In genomic region chr6:25035451-25036435, GRCh38 we compare ENCODE assay signal across 9 cellular contexts.
A peak's percentile ranks its signal among the peaks of the same experiment; 100 is the strongest.
DNase-seq lines count a peak whose midpoint lies in the region; ATAC-seq and TF ChIP-seq lines count a peak whose summit lies in the region.
"Had no signal": no experiment of that assay in that cellular context is flagged by ENCODE, and none has a peak within 500 bp of the region (broad histone marks: within the 10 kb centered on the region; RNA-seq: fewer than 3 reads in every experiment).

No MANE protein-coding gene starts in this region.

- no peaks in the 10 kb centered on the region for H3K9me3 ChIP-seq in neural progenitor cell (ENCODE audit: low read depth)
- H3K9me3 ChIP-seq: heart left ventricle had no signal

- no peaks in the 10 kb centered on the region for H3K9me3 Mint-ChIP-seq in activated naive CD4-positive, alpha-beta T cell treated with anti-CD3 and anti-CD28 coated beads, Interleukin-2, amount 50 U/mL, for 24 hours
- no peaks in the 10 kb centered on the region for H3K9me3 Mint-ChIP-seq in neural progenitor cell
- no peaks in the 10 kb centered on the region for H3K9me3 Mint-ChIP-seq in chondrocyte (ENCODE audit: low read depth)

- no peak overlapping the region for H3K9ac ChIP-seq in neural progenitor cell

- TF ChIP-seq CTCF in GM12864 (IDR thresholded peaks at IDR 0.05; ENCODE audit: low read depth, low read length, missing control alignments) (no peak), neural progenitor cell (IDR thresholded peaks at IDR 0.05) (no peak), chondrocyte (IDR thresholded peaks at IDR 0.05) (no peak)

- H2AFZ ChIP-seq in neural progenitor cell (replicated peaks) = peak overlapping the region; percentile 26

- H3K36me3 ChIP-seq in neural progenitor cell = no peaks in the 10 kb centered on the region
- H3K36me3 ChIP-seq: heart left ventricle had no signal

- H3K4me2 ChIP-seq in neural progenitor cell = no peak overlapping the region

- H3K4me1 Mint-ChIP-seq in activated naive CD4-positive, alpha-beta T cell treated with anti-CD3 and anti-CD28 coated beads, Interleukin-2, amount 50 U/mL, for 24 hours = peaks cover 62% of the 10 kb centered on the region
- H3K4me1 Mint-ChIP-seq in neural progenitor cell (peaks cover 19% of the 10 kb centered on the region), chondrocyte (ENCODE audit: low read depth) (peaks cover 8% of the 10 kb centered on the region)

- DNase-seq in GM12864 (ENCODE audit: low read depth) = no peak
- no peak for DNase-seq in neural progenitor cell (ENCODE audit: low spot score)
- no peak for DNase-seq in GOT3 (lab: John Stamatoyannopoulos, UW)
- no peak for DNase-seq in chondrocyte (ENCODE audit: low spot score)
- DNase-seq: heart left ventricle had no signal

- H3K4me1 ChIP-seq in neural progenitor cell = peaks cover 8% of the 10 kb centered on the region

- no peaks in the 10 kb centered on the region for H3K36me3 Mint-ChIP-seq in activated naive CD4-positive, alpha-beta T cell treated with anti-CD3 and anti-CD28 coated beads, Interleukin-2, amount 50 U/mL, for 24 hours
- H3K36me3 Mint-ChIP-seq in neural progenitor cell (no peaks in the 10 kb centered on the region), chondrocyte (ENCODE audit: low read depth) (no peaks in the 10 kb centered on the region)

- H3K4me3 Mint-ChIP-seq in activated naive CD4-positive, alpha-beta T cell treated with anti-CD3 and anti-CD28 coated beads, Interleukin-2, amount 50 U/mL, for 24 hours = peak overlapping the region; percentile 89
- no peak overlapping the region for H3K4me3 Mint-ChIP-seq in neural progenitor cell
- H3K4me3 Mint-ChIP-seq in chondrocyte (ENCODE audit: unreplicated experiment) = no peak overlapping the region

- peak overlapping the region; percentile 51 for H3K27ac Mint-ChIP-seq in activated naive CD4-positive, alpha-beta T cell treated with anti-CD3 and anti-CD28 coated beads, Interleukin-2, amount 50 U/mL, for 24 hours
- H3K27ac Mint-ChIP-seq in neural progenitor cell = no peak overlapping the region
- no peak overlapping the region for H3K27ac Mint-ChIP-seq in chondrocyte (ENCODE audit: unreplicated experiment)

- no peak overlapping the region for H3K27ac ChIP-seq in neural progenitor cell

- no peaks in the 10 kb centered on the region for H3K27me3 Mint-ChIP-seq in activated naive CD4-positive, alpha-beta T cell treated with anti-CD3 and anti-CD28 coated beads, Interleukin-2, amount 50 U/mL, for 24 hours
- H3K27me3 Mint-ChIP-seq in neural progenitor cell (ENCODE audit: insufficient read depth, low read depth) (no peaks in the 10 kb centered on the region), chondrocyte (ENCODE audit: low read depth) (no peaks in the 10 kb centered on the region)

- H3K79me2 ChIP-seq in neural progenitor cell (ENCODE audit: low read depth) = no peaks in the 10 kb centered on the region

- H4K20me1 ChIP-seq in neural progenitor cell (ENCODE audit: low read depth) = no peaks in the 10 kb centered on the region

- peak overlapping the region; percentile 17 for H3K4me3 ChIP-seq in GM12864 (ENCODE audit: low read depth, low read length)
- H3K4me3 ChIP-seq in neural progenitor cell = no peak overlapping the region

- no peaks in the 10 kb centered on the region for H3F3A ChIP-seq in neural progenitor cell (ENCODE audit: low read depth)

- H3K27me3 ChIP-seq in neural progenitor cell = no peaks in the 10 kb centered on the region
- H3K27me3 ChIP-seq: heart left ventricle had no signal

- ATAC-seq in HG03354 (IDR thresholded peaks at IDR 0.05; ENCODE audit: poor library complexity, severe bottlenecking, unreplicated experiment) (peak; percentile 60), GM18861 (IDR thresholded peaks at IDR 0.05; ENCODE audit: unreplicated experiment) (no peak), GM18519 (IDR thresholded peaks at IDR 0.05; ENCODE audit: low FRiP score, unreplicated experiment) (no peak)
